In the genomic region with DNA sequence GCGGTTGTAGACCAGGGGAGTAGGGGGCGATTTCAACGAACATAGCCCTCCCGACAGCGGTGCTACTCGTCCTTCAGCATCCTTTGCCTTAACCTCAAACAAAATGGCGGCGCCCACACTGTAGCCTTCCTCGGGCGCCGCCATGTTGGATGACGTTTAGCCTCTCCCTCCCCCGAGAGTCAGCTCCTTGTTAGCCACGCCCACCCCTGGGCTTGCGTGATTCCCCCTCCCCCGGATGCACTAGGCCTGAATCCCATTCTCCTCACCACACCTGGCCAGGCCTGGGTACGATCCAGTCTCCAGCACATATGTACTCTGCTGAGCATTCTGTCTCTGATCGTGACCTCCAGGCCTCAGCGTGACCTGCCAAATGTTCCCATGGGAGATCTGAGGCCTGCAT, we compare ENCODE assay signal across 1 cellular context.
TF ChIP-seq lines count a peak whose summit lies in the region.

No MANE protein-coding gene starts in this region.

TF ChIP-seq in IMR-90, 13 proteins besides CTCF, POLR2A, EP300 and RAD21:
- TF ChIP-seq CEBPB (IDR thresholded peaks at IDR 0.05; ENCODE audit: low read depth, low read length) (no peak), RCOR1 (IDR thresholded peaks at IDR 0.05; ENCODE audit: insufficient replicate concordance, low read length) (no peak), SMC3 (IDR thresholded peaks at IDR 0.05; ENCODE audit: low read depth, low read length) (no peak), RFX5 (IDR thresholded peaks at IDR 0.05; ENCODE audit: low read depth, low read length) (no peak), CHD1 (IDR thresholded peaks at IDR 0.05; ENCODE audit: low read depth, low read length) (no peak), BHLHE40 (IDR thresholded peaks at IDR 0.05; ENCODE audit: low read depth, low read length) (no peak), MXI1 (IDR thresholded peaks at IDR 0.05; ENCODE audit: borderline replicate concordance, low read depth, low read length) (no peak), MAFK (IDR thresholded peaks at IDR 0.05; ENCODE audit: low read depth, low read length) (no peak), FOS (IDR thresholded peaks at IDR 0.05; ENCODE audit: low read depth, low read length) (no peak)
- TF ChIP-seq, protein P1, sequence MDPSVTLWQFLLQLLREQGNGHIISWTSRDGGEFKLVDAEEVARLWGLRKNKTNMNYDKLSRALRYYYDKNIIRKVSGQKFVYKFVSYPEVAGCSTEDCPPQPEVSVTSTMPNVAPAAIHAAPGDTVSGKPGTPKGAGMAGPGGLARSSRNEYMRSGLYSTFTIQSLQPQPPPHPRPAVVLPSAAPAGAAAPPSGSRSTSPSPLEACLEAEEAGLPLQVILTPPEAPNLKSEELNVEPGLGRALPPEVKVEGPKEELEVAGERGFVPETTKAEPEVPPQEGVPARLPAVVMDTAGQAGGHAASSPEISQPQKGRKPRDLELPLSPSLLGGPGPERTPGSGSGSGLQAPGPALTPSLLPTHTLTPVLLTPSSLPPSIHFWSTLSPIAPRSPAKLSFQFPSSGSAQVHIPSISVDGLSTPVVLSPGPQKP (IDR thresholded peaks at IDR 0.05; ENCODE audit: borderline replicate concordance, low read depth, low read length), result no peak
- TF ChIP-seq, protein P2, sequence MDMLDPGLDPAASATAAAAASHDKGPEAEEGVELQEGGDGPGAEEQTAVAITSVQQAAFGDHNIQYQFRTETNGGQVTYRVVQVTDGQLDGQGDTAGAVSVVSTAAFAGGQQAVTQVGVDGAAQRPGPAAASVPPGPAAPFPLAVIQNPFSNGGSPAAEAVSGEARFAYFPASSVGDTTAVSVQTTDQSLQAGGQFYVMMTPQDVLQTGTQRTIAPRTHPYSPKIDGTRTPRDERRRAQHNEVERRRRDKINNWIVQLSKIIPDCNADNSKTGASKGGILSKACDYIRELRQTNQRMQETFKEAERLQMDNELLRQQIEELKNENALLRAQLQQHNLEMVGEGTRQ (IDR thresholded peaks at IDR 0.05; ENCODE audit: low read depth, low read length), result no peak
